Comparison of ENCODE assay signal across 1 cellular context in the genomic region with DNA sequence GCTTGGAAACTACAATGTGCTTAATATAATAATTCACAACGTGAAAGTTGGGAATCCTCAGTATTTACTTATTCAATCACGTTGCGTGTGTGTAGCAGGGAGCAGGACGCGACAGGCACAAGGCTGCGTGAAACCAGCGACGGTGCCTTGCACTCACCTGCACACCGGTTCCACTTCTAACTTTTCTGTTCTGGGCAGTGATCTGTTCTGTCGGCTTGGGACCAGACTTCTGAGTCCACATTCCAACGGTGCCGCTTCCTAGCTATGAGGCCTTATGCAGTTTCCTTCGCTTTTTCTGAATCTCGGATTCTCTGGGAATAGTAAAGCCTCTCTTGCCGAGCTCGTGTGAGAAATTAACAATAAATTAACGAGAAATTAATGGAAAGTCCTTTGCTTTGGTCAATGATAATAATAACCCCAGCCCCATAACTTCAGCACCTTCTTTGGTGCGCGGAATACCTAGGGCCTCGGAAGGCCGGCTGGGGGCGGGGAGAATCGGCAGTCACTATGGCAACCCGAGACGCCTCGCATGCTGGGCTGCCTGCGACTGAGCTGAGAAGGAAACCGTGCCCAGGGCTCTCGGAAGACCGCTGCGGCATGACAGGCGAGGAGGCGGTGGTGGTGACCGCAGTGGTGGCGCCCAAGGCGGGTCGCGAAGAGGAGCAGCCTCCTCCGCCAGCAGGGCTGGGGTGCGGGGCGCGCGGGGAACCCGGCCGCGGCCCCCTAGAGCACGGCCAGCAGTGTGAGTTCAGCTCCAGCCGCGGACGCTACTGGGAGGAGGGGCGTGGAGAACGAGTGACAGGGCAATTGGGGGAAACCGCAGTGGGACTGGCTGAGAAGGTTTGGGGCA.
A peak's percentile ranks its signal among the peaks of the same experiment; 100 is the strongest.
TF ChIP-seq lines count a peak whose summit lies in the region.

A gene with protein sequence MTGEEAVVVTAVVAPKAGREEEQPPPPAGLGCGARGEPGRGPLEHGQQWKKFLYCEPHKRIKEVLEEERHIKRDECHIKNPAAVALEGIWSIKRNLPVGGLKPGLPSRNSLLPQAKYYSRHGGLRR (plus strand): TSS at position 530 of the 850 bp plus-strand sequence. CDS start 68 bp downstream, at position 598.

TF ChIP-seq in HepG2, 621 proteins besides CTCF, POLR2A, EP300 and RAD21 (continued from another document):
- TF ChIP-seq ZKSCAN5 (CRISPR knock-in tag; IDR thresholded peaks at IDR 0.05), result no peak
- TF ChIP-seq ZNF350 (CRISPR knock-in tag; IDR thresholded peaks at IDR 0.05; ENCODE audit: borderline replicate concordance, low read depth), result peak; percentile 51; the same call in 1 of the 2 replicates
- TF ChIP-seq, protein P1, sequence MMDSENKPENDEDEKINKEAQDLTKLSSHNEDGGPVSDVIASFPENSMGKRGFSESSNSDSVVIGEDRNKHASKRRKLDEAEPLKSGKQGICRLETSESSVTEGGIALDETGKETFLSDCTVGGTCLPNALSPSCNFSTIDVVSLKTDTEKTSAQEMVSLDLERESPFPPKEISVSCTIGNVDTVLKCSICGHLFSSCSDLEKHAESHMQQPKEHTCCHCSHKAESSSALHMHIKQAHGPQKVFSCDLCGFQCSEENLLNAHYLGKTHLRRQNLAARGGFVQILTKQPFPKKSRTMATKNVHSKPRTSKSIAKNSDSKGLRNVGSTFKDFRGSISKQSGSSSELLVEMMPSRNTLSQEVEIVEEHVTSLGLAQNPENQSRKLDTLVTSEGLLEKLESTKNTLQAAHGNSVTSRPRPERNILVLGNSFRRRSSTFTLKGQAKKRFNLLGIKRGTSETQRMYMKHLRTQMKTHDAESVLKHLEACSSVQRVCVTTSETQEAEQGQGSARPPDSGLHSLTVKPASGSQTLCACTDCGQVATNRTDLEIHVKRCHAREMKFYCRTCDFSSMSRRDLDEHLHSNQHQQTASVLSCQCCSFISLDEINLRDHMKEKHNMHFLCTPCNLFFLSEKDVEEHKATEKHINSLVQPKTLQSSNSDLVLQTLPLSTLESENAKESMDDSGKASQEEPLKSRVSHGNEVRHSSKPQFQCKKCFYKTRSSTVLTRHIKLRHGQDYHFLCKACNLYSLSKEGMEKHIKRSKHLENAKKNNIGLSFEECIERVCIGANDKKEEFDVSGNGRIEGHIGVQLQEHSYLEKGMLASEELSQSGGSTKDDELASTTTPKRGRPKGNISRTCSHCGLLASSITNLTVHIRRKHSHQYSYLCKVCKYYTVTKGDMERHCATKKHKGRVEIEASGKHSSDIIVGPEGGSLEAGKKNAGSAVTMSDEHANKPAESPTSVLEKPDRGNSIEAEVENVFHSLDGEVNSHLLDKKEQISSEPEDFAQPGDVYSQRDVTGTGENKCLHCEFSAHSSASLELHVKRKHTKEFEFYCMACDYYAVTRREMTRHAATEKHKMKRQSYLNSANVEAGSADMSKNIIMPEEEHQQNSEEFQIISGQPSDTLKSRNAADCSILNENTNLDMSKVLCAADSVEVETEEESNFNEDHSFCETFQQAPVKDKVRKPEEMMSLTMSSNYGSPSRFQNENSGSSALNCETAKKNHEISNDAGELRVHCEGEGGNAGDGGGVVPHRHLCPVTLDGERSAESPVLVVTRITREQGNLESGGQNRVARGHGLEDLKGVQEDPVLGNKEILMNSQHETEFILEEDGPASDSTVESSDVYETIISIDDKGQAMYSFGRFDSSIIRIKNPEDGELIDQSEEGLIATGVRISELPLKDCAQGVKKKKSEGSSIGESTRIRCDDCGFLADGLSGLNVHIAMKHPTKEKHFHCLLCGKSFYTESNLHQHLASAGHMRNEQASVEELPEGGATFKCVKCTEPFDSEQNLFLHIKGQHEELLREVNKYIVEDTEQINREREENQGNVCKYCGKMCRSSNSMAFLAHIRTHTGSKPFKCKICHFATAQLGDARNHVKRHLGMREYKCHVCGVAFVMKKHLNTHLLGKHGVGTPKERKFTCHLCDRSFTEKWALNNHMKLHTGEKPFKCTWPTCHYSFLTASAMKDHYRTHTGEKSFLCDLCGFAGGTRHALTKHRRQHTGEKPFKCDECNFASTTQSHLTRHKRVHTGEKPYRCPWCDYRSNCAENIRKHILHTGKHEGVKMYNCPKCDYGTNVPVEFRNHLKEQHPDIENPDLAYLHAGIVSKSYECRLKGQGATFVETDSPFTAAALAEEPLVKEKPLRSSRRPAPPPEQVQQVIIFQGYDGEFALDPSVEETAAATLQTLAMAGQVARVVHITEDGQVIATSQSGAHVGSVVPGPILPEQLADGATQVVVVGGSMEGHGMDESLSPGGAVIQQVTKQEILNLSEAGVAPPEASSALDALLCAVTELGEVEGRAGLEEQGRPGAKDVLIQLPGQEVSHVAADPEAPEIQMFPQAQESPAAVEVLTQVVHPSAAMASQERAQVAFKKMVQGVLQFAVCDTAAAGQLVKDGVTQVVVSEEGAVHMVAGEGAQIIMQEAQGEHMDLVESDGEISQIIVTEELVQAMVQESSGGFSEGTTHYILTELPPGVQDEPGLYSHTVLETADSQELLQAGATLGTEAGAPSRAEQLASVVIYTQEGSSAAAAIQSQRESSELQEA (CRISPR knock-in tag; IDR thresholded peaks at IDR 0.05; ENCODE audit: not compliant biosample characterization), result no peak
- peak; percentile 56 for TF ChIP-seq HNRNPLL (IDR thresholded peaks at IDR 0.05; ENCODE audit: low read depth, low read length, poor library complexity, severe bottlenecking)
- TF ChIP-seq NFKBIZ (CRISPR knock-in tag; IDR thresholded peaks at IDR 0.05), result no peak
- TF ChIP-seq ZNF598 (CRISPR knock-in tag; IDR thresholded peaks at IDR 0.05; ENCODE audit: borderline replicate concordance), result 0 out of 2 replicates have a peak, but pooled peaks have one; percentile 29
- no peak for TF ChIP-seq ZFP1 (CRISPR knock-in tag; IDR thresholded peaks at IDR 0.05)
